ENCODE assay signal across 20 cellular contexts in the genomic region with DNA sequence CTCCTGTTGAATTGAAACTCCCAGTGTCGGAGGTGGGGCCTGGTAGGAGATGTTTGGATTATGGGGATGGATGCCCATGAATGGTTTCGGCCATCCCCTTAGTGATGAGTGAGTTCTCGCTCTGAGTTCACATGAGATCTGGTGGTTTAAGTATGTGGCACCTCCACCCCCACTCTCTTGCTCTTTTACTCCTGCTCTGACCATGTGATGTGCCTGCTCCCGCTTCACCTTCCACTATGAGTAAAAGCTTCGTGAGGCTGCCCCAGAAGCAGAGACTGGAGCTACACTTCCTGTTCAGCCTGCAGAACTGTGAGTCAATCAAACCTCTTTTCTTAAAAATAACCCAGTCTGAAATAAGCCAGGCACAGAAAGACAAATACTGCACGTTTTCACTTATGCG.
DNase-seq lines count a peak whose midpoint lies in the region; ATAC-seq and TF ChIP-seq lines count a peak whose summit lies in the region.
"Had no signal": no experiment of that assay in that cellular context is flagged by ENCODE, and none has a peak within 500 bp of the region (broad histone marks: within the 10 kb centered on the region; RNA-seq: fewer than 3 reads in every experiment).

No MANE protein-coding gene starts in this region.

- peak; percentile 44 for DNase-seq in activated CD8-positive, alpha-beta T cell treated with anti-CD3 and anti-CD28 coated beads for 36 hours
- no peak for DNase-seq in activated CD8-positive, alpha-beta T cell treated with anti-CD3 and anti-CD28 coated beads, Interleukin-2, amount 10 ng/mL, durations not matched to agents 7 days and 5 days
- peak; percentile 20 for DNase-seq in stimulated activated CD4-positive, alpha-beta T cell treated with anti-CD3 and anti-CD28 coated beads, Interleukin-1b, Interleukin-23, amount 100 ng/mL, for 48 hours
- DNase-seq in stimulated activated CD4-positive, alpha-beta T cell treated with anti-CD3 and anti-CD28 coated beads, Interleukin-4, amount 100 ng/mL, for 4 hours, result no peak
- DNase-seq in left kidney (ENCODE audit: low read depth, low spot score) (peak; percentile 50), midbrain (lab: John Stamatoyannopoulos, UW) (no peak)
- DNase-seq: CD4-positive, CD25-positive, alpha-beta regulatory T cell; HCEC 1CT; IMR-90; KG1; MG63; NCI-H1105 treated with DMSO at 0.1 percent for 48 hours; NCI-H146; NCI-H1930; NCI-H2107; NCI-H526; NCI-H82; Right ventricle myocardium superior; RPMI8226 had no signal

- H3K4me3 Mint-ChIP-seq in activated CD8-positive, alpha-beta T cell treated with anti-CD3 and anti-CD28 coated beads for 36 hours, result no peak overlapping the region
- H3K4me3 Mint-ChIP-seq in activated CD8-positive, alpha-beta T cell treated with anti-CD3 and anti-CD28 coated beads, Interleukin-2, amount 10 ng/mL, durations not matched to agents 7 days and 5 days, result no peak overlapping the region
- H3K4me3 Mint-ChIP-seq: CD4-positive, CD25-positive, alpha-beta regulatory T cell had no signal

- H3K4me1 Mint-ChIP-seq in activated CD8-positive, alpha-beta T cell treated with anti-CD3 and anti-CD28 coated beads for 36 hours (ENCODE audit: low read depth), result peaks cover 5% of the 10 kb centered on the region
- H3K4me1 Mint-ChIP-seq in activated CD8-positive, alpha-beta T cell treated with anti-CD3 and anti-CD28 coated beads, Interleukin-2, amount 10 ng/mL, durations not matched to agents 7 days and 5 days (ENCODE audit: low read depth), result no peaks in the 10 kb centered on the region
- H3K4me1 Mint-ChIP-seq: CD4-positive, CD25-positive, alpha-beta regulatory T cell had no signal

- CTCF ChIA-PET in activated CD8-positive, alpha-beta T cell treated with anti-CD3 and anti-CD28 coated beads for 36 hours (lab: Charles Lee), result no interaction called here
- CTCF ChIA-PET in activated CD8-positive, alpha-beta T cell treated with anti-CD3 and anti-CD28 coated beads, Interleukin-2, amount 10 ng/mL, durations not matched to agents 7 days and 5 days (lab: Charles Lee), result no interaction called here

- no peaks in the 10 kb centered on the region for H3K36me3 Mint-ChIP-seq in activated CD8-positive, alpha-beta T cell treated with anti-CD3 and anti-CD28 coated beads for 36 hours (ENCODE audit: low read depth)
- no peaks in the 10 kb centered on the region for H3K36me3 Mint-ChIP-seq in activated CD8-positive, alpha-beta T cell treated with anti-CD3 and anti-CD28 coated beads, Interleukin-2, amount 10 ng/mL, durations not matched to agents 7 days and 5 days (ENCODE audit: low read depth)
- H3K36me3 Mint-ChIP-seq: CD4-positive, CD25-positive, alpha-beta regulatory T cell had no signal

- H3K27ac Mint-ChIP-seq in activated CD8-positive, alpha-beta T cell treated with anti-CD3 and anti-CD28 coated beads for 36 hours, result no peak overlapping the region
- no peak overlapping the region for H3K27ac Mint-ChIP-seq in activated CD8-positive, alpha-beta T cell treated with anti-CD3 and anti-CD28 coated beads, Interleukin-2, amount 10 ng/mL, durations not matched to agents 7 days and 5 days
- H3K27ac Mint-ChIP-seq: CD4-positive, CD25-positive, alpha-beta regulatory T cell had no signal

- no peak for TF ChIP-seq CTCF in activated CD8-positive, alpha-beta T cell treated with anti-CD3 and anti-CD28 coated beads for 36 hours (IDR thresholded peaks at IDR 0.05)

- H3K27me3 Mint-ChIP-seq in activated CD8-positive, alpha-beta T cell treated with anti-CD3 and anti-CD28 coated beads for 36 hours, result peaks cover 19% of the 10 kb centered on the region
- H3K27me3 Mint-ChIP-seq in activated CD8-positive, alpha-beta T cell treated with anti-CD3 and anti-CD28 coated beads, Interleukin-2, amount 10 ng/mL, durations not matched to agents 7 days and 5 days (ENCODE audit: low read depth), result no peaks in the 10 kb centered on the region
- H3K27me3 Mint-ChIP-seq: CD4-positive, CD25-positive, alpha-beta regulatory T cell had no signal

- intact Hi-C loops in activated CD8-positive, alpha-beta T cell treated with anti-CD3 and anti-CD28 coated beads for 36 hours (cut with micrococcal nuclease), result no loop called here

- ATAC-seq in activated CD8-positive, alpha-beta T cell treated with anti-CD3 and anti-CD28 coated beads for 36 hours, result peak; percentile 68
- no peak for ATAC-seq in activated CD8-positive, alpha-beta T cell treated with anti-CD3 and anti-CD28 coated beads, Interleukin-2, amount 10 ng/mL, durations not matched to agents 7 days and 5 days
- ATAC-seq in activated CD4-positive, CD25-positive, alpha-beta regulatory T cell treated with anti-CD3 and anti-CD28 coated beads, Interleukin-2, amount 50 U/mL, for 24 hours, result no peak

- POLR2A ChIA-PET in activated CD8-positive, alpha-beta T cell treated with anti-CD3 and anti-CD28 coated beads for 36 hours (lab: Charles Lee), result interaction anchor here (0.6 kb wide), 1 partner anchor 42 kb away, joined by 4 read pairs; no protein-coding TSS in a partner anchor
- POLR2A ChIA-PET in activated CD8-positive, alpha-beta T cell treated with anti-CD3 and anti-CD28 coated beads, Interleukin-2, amount 10 ng/mL, durations not matched to agents 7 days and 5 days (lab: Charles Lee), result no interaction called here

- no peaks in the 10 kb centered on the region for H3K9me3 Mint-ChIP-seq in activated CD8-positive, alpha-beta T cell treated with anti-CD3 and anti-CD28 coated beads for 36 hours
- H3K9me3 Mint-ChIP-seq in activated CD8-positive, alpha-beta T cell treated with anti-CD3 and anti-CD28 coated beads, Interleukin-2, amount 10 ng/mL, durations not matched to agents 7 days and 5 days (ENCODE audit: insufficient read depth), result no peaks in the 10 kb centered on the region

Comparison
In these comparisons a context has a peak if more than half of its experiments do, and no peak if none do; other contexts are left out.
1. DNase-seq: peak in activated CD8-positive, alpha-beta T cell treated with anti-CD3 and anti-CD28 coated beads for 36 hours (single experiment), stimulated activated CD4-positive, alpha-beta T cell treated with anti-CD3 and anti-CD28 coated beads, Interleukin-1b, Interleukin-23, amount 100 ng/mL, for 48 hours (single experiment) and left kidney (single experiment); none in activated CD8-positive, alpha-beta T cell treated with anti-CD3 and anti-CD28 coated beads, Interleukin-2, amount 10 ng/mL, durations not matched to agents 7 days and 5 days (single experiment), stimulated activated CD4-positive, alpha-beta T cell treated with anti-CD3 and anti-CD28 coated beads, Interleukin-4, amount 100 ng/mL, for 4 hours (0 of 2) and midbrain (single experiment).